8 cellular contexts compared by ENCODE assay signal in the genomic region with DNA sequence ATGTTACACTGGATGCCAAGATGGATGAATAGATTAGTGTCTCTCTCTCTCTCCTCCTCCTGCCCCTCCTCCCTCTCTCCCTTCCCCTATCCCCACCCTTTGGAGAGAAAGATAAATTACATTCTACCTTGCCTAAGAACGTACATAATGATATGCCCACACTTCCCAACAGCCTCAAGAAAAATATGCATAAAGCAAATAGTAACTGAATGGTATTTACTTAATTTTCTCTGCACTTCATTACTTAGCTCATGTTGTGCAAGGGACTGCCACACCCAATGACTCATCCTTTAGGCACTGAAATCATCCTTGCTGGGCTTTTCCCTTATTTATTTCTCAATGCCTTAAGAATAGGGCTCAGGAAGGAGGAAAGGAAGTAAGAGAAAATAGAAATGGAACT.
DNase-seq lines count a peak whose midpoint lies in the region; ATAC-seq lines count a peak whose summit lies in the region.

No MANE protein-coding gene starts in this region.

- ATAC-seq in HG02981 (IDR thresholded peaks at IDR 0.05; ENCODE audit: unreplicated experiment) = no peak

- H3K27ac Mint-ChIP-seq in activated T-helper 1 cell treated with anti-CD3 and anti-CD28 coated beads, Interleukin-12 subunit alpha, Interleukin-12 subunit beta, Interleukin-2, Interleukin-4 antibody, amounts not matched to agents 30 ng/mL and 10 ng/mL and 1 ng/mL, durations not matched to agents 14 hours and 24 hours and 36 hours = no peak overlapping the region

- intact Hi-C loops in activated T-helper 1 cell treated with anti-CD3 and anti-CD28 coated beads, Interleukin-12 subunit alpha, Interleukin-12 subunit beta, Interleukin-2, Interleukin-4 antibody, amounts not matched to agents 30 ng/mL and 10 ng/mL and 1 ng/mL, durations not matched to agents 14 hours and 24 hours and 36 hours (cut with micrococcal nuclease) = no loop called here

- no peak overlapping the region for H3K4me3 Mint-ChIP-seq in activated T-helper 1 cell treated with anti-CD3 and anti-CD28 coated beads, Interleukin-12 subunit alpha, Interleukin-12 subunit beta, Interleukin-2, Interleukin-4 antibody, amounts not matched to agents 30 ng/mL and 10 ng/mL and 1 ng/mL, durations not matched to agents 14 hours and 24 hours and 36 hours

- DNase-seq in COLO668 (lab: John Stamatoyannopoulos, UW; ENCODE audit: unreplicated experiment) (peak; percentile 8), NCI-H748 treated with DMSO at 0.1 percent for 48 hours (lab: John Stamatoyannopoulos, UW) (peak; percentile 13), epidermal melanocyte (ENCODE audit: insufficient read length, low spot score) (peak; percentile 59), non-pigmented ciliary epithelial cell (ENCODE audit: low read depth) (peak; percentile 88), T-helper 1 cell (no peak)
- no peak for DNase-seq in activated T-helper 1 cell treated with anti-CD3 and anti-CD28 coated beads, Interleukin-12 subunit alpha, Interleukin-12 subunit beta, Interleukin-2, Interleukin-4 antibody, amounts not matched to agents 30 ng/mL and 10 ng/mL and 1 ng/mL, durations not matched to agents 14 hours and 24 hours and 36 hours (ENCODE audit: low spot score)
- DNase-seq in stimulated activated CD4-positive, alpha-beta T cell treated with anti-CD3 and anti-CD28 coated beads, Interleukin-12 subunit alpha, Interleukin-12 subunit beta, amount 100 ng/mL, for 4 hours = no peak

- no peaks in the 10 kb centered on the region for H3K27me3 Mint-ChIP-seq in activated T-helper 1 cell treated with anti-CD3 and anti-CD28 coated beads, Interleukin-12 subunit alpha, Interleukin-12 subunit beta, Interleukin-2, Interleukin-4 antibody, amounts not matched to agents 30 ng/mL and 10 ng/mL and 1 ng/mL, durations not matched to agents 14 hours and 24 hours and 36 hours (ENCODE audit: insufficient read depth)

- H3K9me3 Mint-ChIP-seq in activated T-helper 1 cell treated with anti-CD3 and anti-CD28 coated beads, Interleukin-12 subunit alpha, Interleukin-12 subunit beta, Interleukin-2, Interleukin-4 antibody, amounts not matched to agents 30 ng/mL and 10 ng/mL and 1 ng/mL, durations not matched to agents 14 hours and 24 hours and 36 hours = no peaks in the 10 kb centered on the region

- H3K4me1 Mint-ChIP-seq in activated T-helper 1 cell treated with anti-CD3 and anti-CD28 coated beads, Interleukin-12 subunit alpha, Interleukin-12 subunit beta, Interleukin-2, Interleukin-4 antibody, amounts not matched to agents 30 ng/mL and 10 ng/mL and 1 ng/mL, durations not matched to agents 14 hours and 24 hours and 36 hours (ENCODE audit: low read depth) = no peaks in the 10 kb centered on the region

- no peaks in the 10 kb centered on the region for H3K36me3 Mint-ChIP-seq in activated T-helper 1 cell treated with anti-CD3 and anti-CD28 coated beads, Interleukin-12 subunit alpha, Interleukin-12 subunit beta, Interleukin-2, Interleukin-4 antibody, amounts not matched to agents 30 ng/mL and 10 ng/mL and 1 ng/mL, durations not matched to agents 14 hours and 24 hours and 36 hours (ENCODE audit: low read depth)

Comparison
In these comparisons a context has a peak if more than half of its experiments do, and no peak if none do; other contexts are left out.
1. DNase-seq: peak in COLO668 (single experiment), NCI-H748 treated with DMSO at 0.1 percent for 48 hours (single experiment), epidermal melanocyte (single experiment) and non-pigmented ciliary epithelial cell (single experiment); none in T-helper 1 cell (0 of 5), activated T-helper 1 cell treated with anti-CD3 and anti-CD28 coated beads, Interleukin-12 subunit alpha, Interleukin-12 subunit beta, Interleukin-2, Interleukin-4 antibody, amounts not matched to agents 30 ng/mL and 10 ng/mL and 1 ng/mL, durations not matched to agents 14 hours and 24 hours and 36 hours (single experiment) and stimulated activated CD4-positive, alpha-beta T cell treated with anti-CD3 and anti-CD28 coated beads, Interleukin-12 subunit alpha, Interleukin-12 subunit beta, amount 100 ng/mL, for 4 hours (single experiment).